29 cellular contexts compared by ENCODE assay signal in genomic region chr10:89697946-89698345, GRCh38.
"Had no signal": no experiment of that assay in that cellular context is flagged by ENCODE, and none has a peak within 500 bp of the region (broad histone marks: within the 10 kb centered on the region; RNA-seq: fewer than 3 reads in every experiment).

No MANE protein-coding gene starts in this region.

- H3K36me3 ChIP-seq: neural progenitor cell, ovary, spleen, suprapubic skin, tibial artery, transverse colon, upper lobe of right lung, uterus had no signal

- H3K27ac ChIP-seq: neural progenitor cell, ovary, parathyroid adenoma, psoas muscle, skin epidermis, spleen, suprapubic skin, testis, tibial artery, transverse colon, upper lobe of right lung, uterus had no signal

- H3K27me3 ChIP-seq: neural progenitor cell, ovary, spleen, suprapubic skin, testis, tibial artery, transverse colon, upper lobe of right lung, uterus had no signal

- H2AFZ ChIP-seq: neural progenitor cell, parathyroid adenoma had no signal

- H3K4me1 ChIP-seq: parathyroid adenoma, testis, uterus had no signal

- H3K79me2 ChIP-seq: parathyroid adenoma had no signal

- H3K4me3 ChIP-seq: neural progenitor cell, ovary, psoas muscle, skin epidermis, smooth muscle cell, spleen, suprapubic skin, testis, tibial artery, transverse colon, upper lobe of right lung, uterus had no signal

- ATAC-seq: naive thymus-derived CD4-positive, alpha-beta T cell; natural killer cell; psoas muscle; right cardiac atrium; sciatic nerve; stimulated activated memory B cell treated with anti-CD40 and anti-IgM and Interleukin-4, amounts not matched to agents 10 μg/mL and 1 μg/mL and 100 μg/mL, for 72 hours; stimulated activated naive CD8-positive, alpha-beta T cell treated with anti-CD3 and anti-CD28 coated beads, Interleukin-15, amount 100 ng/mL, for 72 hours; stimulated activated naive CD8-positive, alpha-beta T cell treated with anti-CD3 and anti-CD28 coated beads, Interleukin-15, Interleukin-2, amounts not matched to agents 100 U/mL and 50 U/mL, for 24 hours; upper lobe of right lung had no signal

- H3K9me3 ChIP-seq: ovary, psoas muscle, spleen, suprapubic skin, testis, tibial artery, transverse colon, upper lobe of right lung, uterus had no signal

- DNase-seq: naive thymus-derived CD4-positive, alpha-beta T cell; natural killer cell; occipital lobe; ovary; posterior cingulate gyrus; psoas muscle; right cardiac atrium; spleen; stimulated activated CD4-positive, alpha-beta T cell treated with anti-CD3 and anti-CD28 coated beads, Interleukin-12 subunit alpha, Interleukin-12 subunit beta, amount 100 ng/mL, for 4 hours; stimulated activated CD4-positive, alpha-beta T cell treated with anti-CD3 and anti-CD28 coated beads, Interleukin-1b, Interleukin-23, amount 100 ng/mL, for 48 hours; stimulated activated CD4-positive, alpha-beta T cell treated with anti-CD3 and anti-CD28 coated beads, Interleukin-4, amount 100 ng/mL, for 1 hour; stimulated activated CD4-positive, alpha-beta T cell treated with anti-CD3 and anti-CD28 coated beads, Interleukin-4, amount 100 ng/mL, for 4 hours; stimulated activated CD8-positive, alpha-beta memory T cell treated with anti-CD3 and anti-CD28 coated beads, Interleukin-4, amount 100 ng/mL, for 48 hours; stimulated activated naive CD4-positive, alpha-beta T cell; stimulated activated naive CD8-positive, alpha-beta T cell treated with anti-CD3 and anti-CD28 coated beads, Interleukin-15, amount 100 ng/mL, for 72 hours; stimulated activated naive CD8-positive, alpha-beta T cell treated with anti-CD3 and anti-CD28 coated beads, Interleukin-15, Interleukin-2, amounts not matched to agents 100 U/mL and 50 U/mL, for 24 hours; substantia nigra; testis; tibial artery; transverse colon; upper lobe of right lung; uterus had no signal

- H3K9ac ChIP-seq: neural progenitor cell, parathyroid adenoma had no signal

- H3K4me2 ChIP-seq: neural progenitor cell, smooth muscle cell had no signal
